In genomic region chr10:93796167-93796566, GRCh38 we compare ENCODE assay signal across 33 cellular contexts. TPM values are rescaled to one million over a fixed set of nuclear protein-coding genes. Genes with fewer than 3 reads are reported as not detected.
"Had no signal": no experiment of that assay in that cellular context is flagged by ENCODE, and none has a peak within 500 bp of the region (broad histone marks: within the 10 kb centered on the region; RNA-seq: fewer than 3 reads in every experiment).

No MANE protein-coding gene starts in this region.

- FAIRE-seq: colon, TTC549 had no signal

- ATAC-seq: activated CD4-positive, CD25-positive, alpha-beta regulatory T cell treated with anti-CD3 and anti-CD28 coated beads, Interleukin-2, amount 50 U/mL, for 24 hours; activated CD8-positive, alpha-beta T cell treated with anti-CD3 and anti-CD28 coated beads for 36 hours; activated T-cell treated with anti-CD3 and anti-CD28 coated beads, Interleukin-2, amount 50 U/mL, for 4 hours; activated T-helper 17 cell treated with anti-CD3 and anti-CD28 coated beads, Interleukin-2, amount 50 U/mL, for 72 hours; body of pancreas; effector memory CD8-positive, alpha-beta T cell; foreskin keratinocyte; gastrocnemius medialis; heart left ventricle had no signal

- H3K36me3 ChIP-seq: esophagus muscularis mucosa, gastrocnemius medialis, heart left ventricle, WERI-Rb-1 had no signal

- H3K4me1 ChIP-seq: body of pancreas, esophagus muscularis mucosa, foreskin keratinocyte, gastrocnemius medialis, heart left ventricle had no signal

- H3K4me3 ChIP-seq: body of pancreas, esophagus muscularis mucosa, gastrocnemius medialis, heart left ventricle had no signal

- H3K27ac Mint-ChIP-seq: activated B cell treated with CpG ODN at 0.5 μM for 24 hours; activated CD8-positive, alpha-beta T cell treated with anti-CD3 and anti-CD28 coated beads for 36 hours; activated naive CD8-positive, alpha-beta T cell; activated T-helper 17 cell treated with anti-CD3 and anti-CD28 coated beads, Interleukin-2, amount 50 U/mL, for 72 hours; effector memory CD8-positive, alpha-beta T cell had no signal

- H3K4me3 Mint-ChIP-seq: activated B cell treated with CpG ODN at 0.5 μM for 24 hours; activated CD8-positive, alpha-beta T cell treated with anti-CD3 and anti-CD28 coated beads for 36 hours; activated naive CD8-positive, alpha-beta T cell; activated T-cell treated with anti-CD3 and anti-CD28 coated beads, Interleukin-2, amount 50 U/mL, for 4 hours; activated T-helper 17 cell treated with anti-CD3 and anti-CD28 coated beads, Interleukin-2, amount 50 U/mL, for 72 hours; effector memory CD8-positive, alpha-beta T cell had no signal

- H3K27me3 ChIP-seq: body of pancreas, gastrocnemius medialis had no signal

- DNase-seq: activated B cell treated with CpG ODN at 0.5 μM for 24 hours; activated CD4-positive, alpha-beta T cell treated with anti-CD3 and anti-CD28 coated beads for 48 hours; activated CD4-positive, alpha-beta T cell treated with anti-CD3 and anti-CD28 coated beads, Interleukin-2, amount 50 U/mL, for 1 hour; activated CD4-positive, alpha-beta T cell treated with anti-CD3 and anti-CD28 coated beads, Interleukin-2, amount 50 U/mL, for 48 hours; activated CD8-positive, alpha-beta memory T cell treated with anti-CD3 and anti-CD28 coated beads for 24 hours; activated CD8-positive, alpha-beta T cell treated with anti-CD3 and anti-CD28 coated beads for 36 hours; activated effector memory CD4-positive, alpha-beta T cell treated with Interleukin-2 at 50 U/mL for 16 hours; activated gamma-delta T cell treated with Interleukin-2 at 50 U/mL for 16 hours; activated naive CD4-positive, alpha-beta T cell treated with anti-CD3 and anti-CD28 coated beads, Interleukin-2, amount 50 U/mL, for 16 hours; activated naive CD4-positive, alpha-beta T cell treated with Interleukin-2 at 50 U/mL for 16 hours; activated T-cell treated with anti-CD3 and anti-CD28 coated beads, Interleukin-2, amount 50 U/mL, for 4 hours; amniotic stem cell; anterior cingulate cortex; body of pancreas; caudate nucleus; cortex of kidney; dermis blood vessel endothelial cell; effector CD4-positive, alpha-beta T cell; effector memory CD8-positive, alpha-beta T cell; erythroblast; foreskin keratinocyte; gastrocnemius medialis; glutamatergic neuron; heart left ventricle; T-helper 2 cell; WERI-Rb-1 had no signal

- H3K27ac ChIP-seq: body of pancreas, esophagus muscularis mucosa, foreskin keratinocyte, gastrocnemius medialis, heart left ventricle, WERI-Rb-1 had no signal

- H3K9me3 ChIP-seq: body of pancreas, esophagus muscularis mucosa, gastrocnemius medialis, heart left ventricle had no signal

- H3K4me1 Mint-ChIP-seq: activated B cell treated with CpG ODN at 0.5 μM for 24 hours; activated T-helper 17 cell treated with anti-CD3 and anti-CD28 coated beads, Interleukin-2, amount 50 U/mL, for 72 hours had no signal

- H3K9me3 Mint-ChIP-seq: activated B cell treated with CpG ODN at 0.5 μM for 24 hours; activated CD8-positive, alpha-beta T cell treated with anti-CD3 and anti-CD28 coated beads for 36 hours; activated T-cell treated with anti-CD3 and anti-CD28 coated beads, Interleukin-2, amount 50 U/mL, for 4 hours; activated T-helper 17 cell treated with anti-CD3 and anti-CD28 coated beads, Interleukin-2, amount 50 U/mL, for 72 hours; effector memory CD8-positive, alpha-beta T cell had no signal

- H3K36me3 Mint-ChIP-seq: activated naive CD8-positive, alpha-beta T cell had no signal

RNA-seq across cellular contexts. Expression of gene LGI1, which starts 38.4 kb away (rescaled TPM):
- total RNA-seq: activated B cell treated with CpG ODN at 0.5 μM for 24 hours; activated CD8-positive, alpha-beta T cell treated with anti-CD3 and anti-CD28 coated beads for 36 hours; activated T-cell treated with anti-CD3 and anti-CD28 coated beads, Interleukin-2, amount 50 U/mL, for 4 hours; activated T-helper 17 cell treated with anti-CD3 and anti-CD28 coated beads, Interleukin-2, amount 50 U/mL, for 72 hours; body of pancreas; dermis blood vessel endothelial cell; foreskin keratinocyte; T-helper 1 cell treated with Interleukin-12 subunit alpha and Interleukin-12 subunit beta and Interleukin-4 antibody, amounts not matched to agents 30 ng/mL and 1 ng/mL, for 36 hours had no signal
- polyA plus RNA-seq: foreskin keratinocyte had no signal
